ENCODE assay signal across 8 cellular contexts in genomic region chr17:38352245-38353083, GRCh38. TPM values are rescaled to one million over a fixed set of nuclear protein-coding genes. Genes with fewer than 3 reads are reported as not detected.
DNase-seq lines count a peak whose midpoint lies in the region; ATAC-seq and TF ChIP-seq lines count a peak whose summit lies in the region.

No MANE protein-coding gene starts in this region.

- H3K4me3 ChIP-seq in muscle layer of duodenum (ENCODE audit: low read depth in 1 of 2, low read length in 2 of 2) (peak overlapping the region; percentile 78 to 87), upper lobe of right lung (peak overlapping the region; percentile 81)

- H3K9me3 ChIP-seq in muscle layer of duodenum (ENCODE audit: control insufficient read depth in 1 of 2, low read length in 2 of 2): no peaks in the 10 kb centered on the region
- no peaks in the 10 kb centered on the region for H3K9me3 ChIP-seq in upper lobe of right lung

- DNase-seq in NCI-H82 (lab: John Stamatoyannopoulos, UW) (peak; percentile 56), NCI-H82 treated with DMSO at 0.1 percent for 48 hours (lab: John Stamatoyannopoulos, UW; ENCODE audit: unreplicated experiment) (no peak), upper lobe of right lung (peak; percentile 77), SKM-1 treated with dmso at 0.1 percent for 144 hours (lab: John Stamatoyannopoulos, UW; ENCODE audit: unreplicated experiment) (no peak)
- peak; percentile 11 for DNase-seq in activated CD4-positive, alpha-beta T cell treated with anti-CD3 and anti-CD28 coated beads, Interleukin-2, amount 50 U/mL, for 1 hour

- intact Hi-C loops in upper lobe of right lung (cut with DNase I): no loop called here

- no peak for TF ChIP-seq CTCF in upper lobe of right lung (IDR thresholded peaks at IDR 0.05)

- H3K36me3 ChIP-seq in muscle layer of duodenum (ENCODE audit: control insufficient read depth in 1 of 2, insufficient read depth in 2 of 2, low read length in 2 of 2) (no peaks in the 10 kb centered on the region), upper lobe of right lung (no peaks in the 10 kb centered on the region)

- H3K4me1 ChIP-seq in muscle layer of duodenum (ENCODE audit: control insufficient read depth in 1 of 2, insufficient read depth in 2 of 2, low read length in 2 of 2) (peaks cover 4 to 38% of the 10 kb centered on the region in 2 donors), upper lobe of right lung (peaks cover 21% of the 10 kb centered on the region)

- H3K27ac ChIP-seq in muscle layer of duodenum (ENCODE audit: low read length) (peak overlapping the region; percentile 53), upper lobe of right lung (peak overlapping the region; percentile 84)

- peak; percentile 11 for ATAC-seq in HG03565 (IDR thresholded peaks at IDR 0.05; ENCODE audit: unreplicated experiment)
- peak; percentile 12 for ATAC-seq in esophagus mucosa
- ATAC-seq in upper lobe of right lung: no peak

- H3K27me3 ChIP-seq in muscle layer of duodenum (ENCODE audit: low read depth, low read length) (no peaks in the 10 kb centered on the region), upper lobe of right lung (no peaks in the 10 kb centered on the region)

RNA-seq across cellular contexts. Expression of gene SOCS7, which starts 0.8 kb away (rescaled TPM):
- 11.9 TPM for total RNA-seq in esophagus mucosa
- total RNA-seq in upper lobe of right lung: 23.7 TPM

RNA-seq across cellular contexts. Expression of gene GPR179, which starts 8.7 kb away (rescaled TPM):
- total RNA-seq in esophagus mucosa: not detected
- total RNA-seq in upper lobe of right lung: 0.35 TPM

RNA-seq across cellular contexts. Expression of gene MRPL45, which starts 55.5 kb away (rescaled TPM):
- total RNA-seq in esophagus mucosa (27.1 TPM), upper lobe of right lung (25.7 TPM)

Comparison
In these comparisons a context has a peak if more than half of its experiments do, and no peak if none do; other contexts are left out.
1. DNase-seq: peak in NCI-H82 (single experiment), activated CD4-positive, alpha-beta T cell treated with anti-CD3 and anti-CD28 coated beads, Interleukin-2, amount 50 U/mL, for 1 hour (single experiment) and upper lobe of right lung (single experiment); none in NCI-H82 treated with DMSO at 0.1 percent for 48 hours (single experiment) and SKM-1 treated with dmso at 0.1 percent for 144 hours (single experiment).